In genomic region chr19:7522923-7523667, GRCh38 we compare ENCODE assay signal across 8 cellular contexts. TPM values are rescaled to one million over a fixed set of nuclear protein-coding genes. Genes with fewer than 3 reads are reported as not detected.
DNase-seq lines count a peak whose midpoint lies in the region; ATAC-seq and TF ChIP-seq lines count a peak whose summit lies in the region.

No MANE protein-coding gene starts in this region.

- intact Hi-C loops in tibial artery (cut with DNase I; ENCODE audit: low total_unique reads), result no loop called here

- H3K9ac ChIP-seq in adipocyte (ENCODE audit: low read length), result peak overlapping the region; percentile 81

- peaks cover 18% of the 10 kb centered on the region for H3K4me1 ChIP-seq in adipocyte (ENCODE audit: control insufficient read depth, insufficient read depth, low read length)
- H3K4me1 ChIP-seq in tibial artery, result peaks cover 0 to 35% (median 21%) of the 10 kb centered on the region in 4 donors

- H3K4me3 ChIP-seq in AG04450 (ENCODE audit: low read depth, low read length) (peak overlapping the region; percentile 74), adipocyte (ENCODE audit: low read length) (peak overlapping the region; percentile 79), tibial artery (peak overlapping the region; percentile 77 to 83)

- TF ChIP-seq CTCF in AG04450 (IDR thresholded peaks at IDR 0.05; ENCODE audit: low read depth, low read length) (no peak), tibial artery (IDR thresholded peaks at IDR 0.05) (no peak)

- DNase-seq in AG04450 (ENCODE audit: low read depth, low spot score) (no peak), adipocyte (ENCODE audit: low read depth) (peak; percentile 70), left lobe of liver (ENCODE audit: low spot score) (peak; percentile 68), tibial artery (peak in 1 of 2 donors; percentile 48), cerebellum (ENCODE audit: low spot score) (no peak), NCI-H1048 (lab: John Stamatoyannopoulos, UW) (no peak), inferior parietal cortex (ENCODE audit: extremely low spot score) (no peak)

- H3K36me3 ChIP-seq in adipocyte (ENCODE audit: control insufficient read depth, insufficient read depth, low read length, severe bottlenecking) (peaks cover 14% of the 10 kb centered on the region), tibial artery (peaks cover 22 to 61% (median 34%) of the 10 kb centered on the region in 3 donors)

- POLR2A ChIA-PET in AG04450 (lab: Yijun Ruan, JAX), result interaction anchor here (0.6 to 2.3 kb wide), 4 partner anchors 12 to 397 kb away, joined by 3 to 9 read pairs (median 4); partner anchors contain the start of genes PNPLA6 and SNAPC2

- CTCF ChIA-PET in AG04450 (lab: Charles Lee), result interaction anchor here (0.8 to 1.9 kb wide), 7 partner anchors 26 to 276 kb away, joined by 3 to 12 read pairs (median 4); partner anchors contain the start of gene TRAPPC5

- H3K27me3 ChIP-seq in AG04450 (ENCODE audit: control insufficient read depth, insufficient read depth, low read length) (no peaks in the 10 kb centered on the region), adipocyte (replicated peaks; ENCODE audit: control insufficient read depth, insufficient read depth, low read length) (no peaks in the 10 kb centered on the region), tibial artery (no peaks in the 10 kb centered on the region)

- no peak overlapping the region for H3K27ac ChIP-seq in AG04450 (ENCODE audit: low read depth, low read length)
- H3K27ac ChIP-seq in tibial artery, result peak overlapping the region; percentile 71 to 74

- ATAC-seq in HG02588 (IDR thresholded peaks at IDR 0.05; ENCODE audit: unreplicated experiment) (peak; percentile 5), left lobe of liver (peak; percentile 23)

- H3K9me3 ChIP-seq in AG04450 (ENCODE audit: control insufficient read depth, insufficient read depth, low read length) (no peaks in the 10 kb centered on the region; the same call in 1 of the 2 replicates), adipocyte (ENCODE audit: control insufficient read depth, low read length) (no peaks in the 10 kb centered on the region), tibial artery (no peaks in the 10 kb centered on the region)

RNA-seq across cellular contexts. Expression of gene MCOLN1, which starts 0.7 kb away (rescaled TPM):
- polyA plus RNA-seq in AG04450 (2011; rRNA removed), result 12.8 and 16.0 TPM in 2 replicates
- 10.6 and 20.0 TPM in 2 replicates for polyA minus RNA-seq in AG04450 (2011; rRNA and poly(A)+ RNA removed)
- total RNA-seq in left lobe of liver, result 25.7 TPM
- 9.6 TPM for total RNA-seq in cerebellum

RNA-seq across cellular contexts. Expression of gene ZNF358, which starts 7.2 kb away (rescaled TPM):
- polyA plus RNA-seq in AG04450 (2011; rRNA removed), result 20.7 and 29.5 TPM in 2 replicates
- polyA minus RNA-seq in AG04450 (2011; rRNA and poly(A)+ RNA removed), result 22.2 and 32.3 TPM in 2 replicates
- 31.3 TPM for total RNA-seq in left lobe of liver
- 10.8 TPM for total RNA-seq in cerebellum

RNA-seq across cellular contexts. Expression of gene PNPLA6, which starts 12.4 kb away (rescaled TPM):
- 17.0 and 19.8 TPM in 2 replicates for polyA plus RNA-seq in AG04450 (2011; rRNA removed)
- polyA minus RNA-seq in AG04450 (2011; rRNA and poly(A)+ RNA removed), result 27.3 and 28.4 TPM in 2 replicates
- total RNA-seq in left lobe of liver (57.9 TPM), cerebellum (30.6 TPM)

RNA-seq across cellular contexts. Expression of gene PEX11G, which starts 34.3 kb away (rescaled TPM):
- 0.60 and 1.2 TPM in 2 replicates for polyA plus RNA-seq in AG04450 (2011; rRNA removed)
- 0.28 and 0.43 TPM in 2 replicates for polyA minus RNA-seq in AG04450 (2011; rRNA and poly(A)+ RNA removed)
- 16.5 TPM for total RNA-seq in left lobe of liver
- total RNA-seq in cerebellum, result 1.4 TPM

Comparison
In these comparisons a context has a peak if more than half of its experiments do, and no peak if none do; other contexts are left out.
1. DNase-seq: peak in adipocyte (single experiment) and left lobe of liver (single experiment); none in AG04450 (single experiment), cerebellum (single experiment), NCI-H1048 (single experiment) and inferior parietal cortex (single experiment).
2. Peak in every context shown above with its lines, with median percentiles within 50 percentile points of each other: H3K4me3 ChIP-seq.